Comparison of ENCODE assay signal across 19 cellular contexts in genomic region chr1:55708781-55709180, GRCh38.
"Had no signal": no experiment of that assay in that cellular context is flagged by ENCODE, and none has a peak within 500 bp of the region (broad histone marks: within the 10 kb centered on the region; RNA-seq: fewer than 3 reads in every experiment).

No MANE protein-coding gene starts in this region.

- H3K36me3 ChIP-seq: esophagus squamous epithelium, prostate gland, right lobe of liver, spleen, tibial nerve had no signal

- H3K27me3 ChIP-seq: esophagus squamous epithelium, hepatocyte, right lobe of liver, tibial nerve had no signal

- H3K4me2 ChIP-seq: hepatocyte had no signal

- DNase-seq: effector memory CD8-positive, alpha-beta T cell; esophagus squamous epithelium; foreskin melanocyte; head of caudate nucleus; left colon; mammary epithelial cell; natural killer cell; occipital lobe; right lobe of liver; spleen; stimulated activated CD4-positive, alpha-beta T cell treated with anti-CD3 and anti-CD28 coated beads, Interleukin-15, amount 100 ng/mL, for 24 hours; stimulated activated CD4-positive, alpha-beta T cell treated with anti-CD3 and anti-CD28 coated beads, Interleukin-1b, Interleukin-23, amount 100 ng/mL, for 48 hours; stimulated activated CD4-positive, alpha-beta T cell treated with anti-CD3 and anti-CD28 coated beads, Interleukin-4, amount 100 ng/mL, for 24 hours had no signal

- H3K79me2 ChIP-seq: hepatocyte, parathyroid adenoma had no signal

- H3K27ac ChIP-seq: epithelial cell of prostate, hepatocyte, parathyroid adenoma, prostate gland, right lobe of liver, spleen, tibial nerve had no signal

- H2AFZ ChIP-seq: hepatocyte, parathyroid adenoma had no signal

- H3K9me3 ChIP-seq: esophagus squamous epithelium, prostate gland, right lobe of liver, spleen, tibial nerve had no signal

- H3K9ac ChIP-seq: parathyroid adenoma had no signal

- ATAC-seq: effector memory CD8-positive, alpha-beta T cell; left colon; natural killer cell; stimulated activated memory B cell treated with anti-CD40 and anti-IgM and Interleukin-4, amounts not matched to agents 10 μg/mL and 1 μg/mL and 100 μg/mL, for 72 hours had no signal

- H3K4me1 ChIP-seq: parathyroid adenoma, prostate gland, right lobe of liver, spleen had no signal

- H3K4me3 ChIP-seq: esophagus squamous epithelium, hepatocyte, prostate gland, right lobe of liver, spleen, tibial nerve had no signal
